ENCODE assay signal across 24 cellular contexts in genomic region chr2:198916548-198916947, GRCh38.
DNase-seq lines count a peak whose midpoint lies in the region; TF ChIP-seq lines count a peak whose summit lies in the region.
"Had no signal": no experiment of that assay in that cellular context is flagged by ENCODE, and none has a peak within 500 bp of the region (broad histone marks: within the 10 kb centered on the region; RNA-seq: fewer than 3 reads in every experiment).

No MANE protein-coding gene starts in this region.

- H3K27ac ChIP-seq in BLaER1 treated with 17β-estradiol and CSF1 and Interleukin-3, amounts not matched to agents 10 nM and 100 nM = peak overlapping the region in 3 of 11 experiments; percentile 2 to 19 (median 18); a peak in 3 of 22 replicates
- H3K27ac ChIP-seq in colonic mucosa (no peak overlapping the region), A673 (ENCODE audit: low read depth, low read length, poor library complexity, severe bottlenecking) (no peak overlapping the region)
- H3K27ac ChIP-seq: cardiac muscle cell, heart right ventricle, pancreas, right atrium auricular region had no signal

- peaks cover 3% of the 10 kb centered on the region for H3K9me3 Mint-ChIP-seq in progenitor cell of endocrine pancreas (ENCODE audit: low read depth)

- H3K4me3 Mint-ChIP-seq in progenitor cell of endocrine pancreas (ENCODE audit: low read depth) = no peak overlapping the region
- H3K4me3 Mint-ChIP-seq: activated naive CD8-positive, alpha-beta T cell; neural crest cell had no signal

- TF ChIP-seq CTCF in colonic mucosa (IDR thresholded peaks at IDR 0.05) (no peak), A673 (conservative IDR thresholded peaks at IDR 0.05; ENCODE audit: low read depth, low read length) (no peak), progenitor cell of endocrine pancreas (IDR thresholded peaks at IDR 0.05; ENCODE audit: unreplicated experiment) (no peak)

- H3K27me3 Mint-ChIP-seq in progenitor cell of endocrine pancreas = no peaks in the 10 kb centered on the region
- H3K27me3 Mint-ChIP-seq: activated naive CD8-positive, alpha-beta T cell had no signal

- peaks cover 0 to 3% (median 0%) of the 10 kb centered on the region in 11 experiments; a peak in 1 of 22 replicates for H3K27me3 ChIP-seq in BLaER1 treated with 17β-estradiol and CSF1 and Interleukin-3, amounts not matched to agents 10 nM and 100 nM
- H3K27me3 ChIP-seq in colonic mucosa (no peaks in the 10 kb centered on the region), A673 (replicated peaks; ENCODE audit: insufficient read depth, low read depth, low read length, poor library complexity) (no peaks in the 10 kb centered on the region)
- H3K27me3 ChIP-seq: cardiac muscle cell, foreskin keratinocyte, heart right ventricle, pancreas, right atrium auricular region had no signal

- H3K4me1 Mint-ChIP-seq in progenitor cell of endocrine pancreas (ENCODE audit: low read depth) = no peaks in the 10 kb centered on the region
- H3K4me1 Mint-ChIP-seq: neural crest cell had no signal

- H3K4me1 ChIP-seq in BLaER1 treated with 17β-estradiol and CSF1 and Interleukin-3, amounts not matched to agents 10 nM and 100 nM = peaks cover 26 to 49% (median 42%) of the 10 kb centered on the region in 10 experiments
- H3K4me1 ChIP-seq in colonic mucosa (no peaks in the 10 kb centered on the region), A673 (ENCODE audit: insufficient read depth, low read length, poor library complexity, severe bottlenecking) (no peaks in the 10 kb centered on the region)
- H3K4me1 ChIP-seq: heart right ventricle, pancreas, right atrium auricular region had no signal

- no peaks in the 10 kb centered on the region for H3K36me3 Mint-ChIP-seq in progenitor cell of endocrine pancreas (ENCODE audit: insufficient read depth)
- H3K36me3 Mint-ChIP-seq: activated naive CD8-positive, alpha-beta T cell had no signal

- no peaks in the 10 kb centered on the region for H4K20me1 ChIP-seq in BLaER1 treated with 17β-estradiol and CSF1 and Interleukin-3, amounts not matched to agents 10 nM and 100 nM

- POLR2A ChIA-PET in A673 (lab: Charles Lee; ENCODE audit: low non-redundant PET) = no interaction called here

- peak overlapping the region in 9 of 11 experiments; percentile 21 to 79 (median 65); a peak in 18 of 22 replicates for H3K4me2 ChIP-seq in BLaER1 treated with 17β-estradiol and CSF1 and Interleukin-3, amounts not matched to agents 10 nM and 100 nM

- CTCF ChIA-PET in A673 (lab: Charles Lee) = no interaction called here

- no peak overlapping the region for H3K4me3 ChIP-seq in BLaER1 treated with 17β-estradiol and CSF1 and Interleukin-3, amounts not matched to agents 10 nM and 100 nM
- H3K4me3 ChIP-seq in colonic mucosa (no peak overlapping the region), A673 (ENCODE audit: low read depth, low read length, poor library complexity, severe bottlenecking) (no peak overlapping the region)
- H3K4me3 ChIP-seq: cardiac muscle cell, heart right ventricle, pancreas, right atrium auricular region had no signal

- intact Hi-C loops in colonic mucosa (cut with DNase I) = no loop called here
- intact Hi-C loops in A673 (cut with micrococcal nuclease; ENCODE audit: unreplicated experiment) = no loop called here

- no peak overlapping the region for H3K27ac Mint-ChIP-seq in progenitor cell of endocrine pancreas
- H3K27ac Mint-ChIP-seq: activated naive CD8-positive, alpha-beta T cell had no signal

- H3K9me3 ChIP-seq in BLaER1 treated with 17β-estradiol and CSF1 and Interleukin-3, amounts not matched to agents 10 nM and 100 nM (replicated peaks in 1 of 11) = no peaks in the 10 kb centered on the region
- H3K9me3 ChIP-seq in colonic mucosa = no peaks in the 10 kb centered on the region
- no peaks in the 10 kb centered on the region for H3K9me3 ChIP-seq in A673 (ENCODE audit: low read depth, low read length, poor library complexity, severe bottlenecking)
- H3K9me3 ChIP-seq: pancreas, right atrium auricular region had no signal

- no TSS peak for BruUV-seq in A673 (replicated peaks; lab: Mats Ljungman, UMichigan)

- no peaks in the 10 kb centered on the region for H3K36me3 ChIP-seq in BLaER1 treated with 17β-estradiol and CSF1 and Interleukin-3, amounts not matched to agents 10 nM and 100 nM
- no peaks in the 10 kb centered on the region for H3K36me3 ChIP-seq in colonic mucosa
- H3K36me3 ChIP-seq in A673 (ENCODE audit: insufficient read depth, low read length, poor library complexity, severe bottlenecking) = no peaks in the 10 kb centered on the region
- H3K36me3 ChIP-seq: cardiac muscle cell, heart right ventricle, pancreas, right atrium auricular region had no signal

- DNase-seq in LHCN-M2 (ENCODE audit: low read depth) (peak; percentile 3), NCI-H524 (lab: John Stamatoyannopoulos, UW) (peak; percentile 95 to 98), colonic mucosa (peak; percentile 23), NCI-H2107 (lab: John Stamatoyannopoulos, UW) (no peak), HUDEP-2 (lab: John Stamatoyannopoulos, UW; ENCODE audit: unreplicated experiment in 76 of 76) (no peak), A673 (ENCODE audit: low spot score) (no peak), progenitor cell of endocrine pancreas (ENCODE audit: low spot score, unreplicated experiment) (no peak)
- DNase-seq: activated T-cell treated with anti-CD3 and anti-CD28 coated beads for 4 hours; anterior cingulate cortex; foreskin keratinocyte; heart right ventricle; KG1; kidney glomerular epithelial cell; MM.1S; NCI-H187; OCI-M1; pancreas; stimulated activated CD4-positive, alpha-beta T cell treated with anti-CD3 and anti-CD28 coated beads, Interleukin-2, amount 100 ng/mL, for 48 hours; trophoblast cell had no signal

- H3K9ac ChIP-seq in BLaER1 treated with 17β-estradiol and CSF1 and Interleukin-3, amounts not matched to agents 10 nM and 100 nM = no peak overlapping the region
- H3K9ac ChIP-seq in colonic mucosa (ENCODE audit: low read depth in 2 of 2, low read length in 2 of 2) = no peak overlapping the region

Comparison
In these comparisons a context has a peak if more than half of its experiments do, and no peak if none do; other contexts are left out.
1. DNase-seq: peak in LHCN-M2 (single experiment), NCI-H524 (2 of 2) and colonic mucosa (single experiment); none in NCI-H2107 (single experiment), HUDEP-2 (0 of 76), A673 (single experiment) and progenitor cell of endocrine pancreas (single experiment).